ENCODE assay signal across 24 cellular contexts in genomic region chr1:31005617-31006166, GRCh38. TPM values are rescaled to one million over a fixed set of nuclear protein-coding genes. Genes with fewer than 3 reads are reported as not detected.
DNase-seq lines count a peak whose midpoint lies in the region; ATAC-seq and TF ChIP-seq lines count a peak whose summit lies in the region.
"Had no signal": no experiment of that assay in that cellular context is flagged by ENCODE, and none has a peak within 500 bp of the region (broad histone marks: within the 10 kb centered on the region; RNA-seq: fewer than 3 reads in every experiment).

No MANE protein-coding gene starts in this region.

- no peak overlapping the region for H2AFZ ChIP-seq in osteoblast (ENCODE audit: low read length)

- intact Hi-C loops in CD4-positive, alpha-beta memory T cell (cut with micrococcal nuclease) = no loop called here
- intact Hi-C loops in activated CD4-positive, alpha-beta T cell treated with anti-CD3 and anti-CD28 coated beads for 36 hours (cut with DNase I, micrococcal nuclease) = no loop called here

- peaks cover 32% of the 10 kb centered on the region for H3K4me1 ChIP-seq in CD4-positive, CD25-positive, alpha-beta regulatory T cell (ENCODE audit: control insufficient read depth, insufficient read depth, low read length, poor library complexity, severe bottlenecking)
- peaks cover 26% of the 10 kb centered on the region for H3K4me1 ChIP-seq in CD4-positive, alpha-beta memory T cell (ENCODE audit: insufficient read depth, low read length)
- peaks cover 47% of the 10 kb centered on the region for H3K4me1 ChIP-seq in osteoblast (ENCODE audit: insufficient read depth, low read length)
- H3K4me1 ChIP-seq: uterus had no signal

- peaks cover 88% of the 10 kb centered on the region for H3K79me2 ChIP-seq in osteoblast (ENCODE audit: insufficient read depth, low read length)

- no peak for TF ChIP-seq CTCF in osteoblast (IDR thresholded peaks at IDR 0.05; ENCODE audit: extremely low read depth, low read depth, low read length)

- peak overlapping the region in 1 of 4 donors; percentile 51 for H3K4me3 Mint-ChIP-seq in CD4-positive, CD25-positive, alpha-beta regulatory T cell
- H3K4me3 Mint-ChIP-seq in CD4-positive, alpha-beta memory T cell = peak overlapping the region in 2 of 8 donors; percentile 7 to 8
- no peak overlapping the region for H3K4me3 Mint-ChIP-seq in activated naive CD8-positive, alpha-beta T cell treated with anti-CD3 and anti-CD28 coated beads, Interleukin-2, amount 50 U/mL, for 24 hours
- H3K4me3 Mint-ChIP-seq in activated CD4-positive, alpha-beta T cell treated with anti-CD3 and anti-CD28 coated beads for 36 hours = no peak overlapping the region
- H3K4me3 Mint-ChIP-seq: activated CD4-positive, alpha-beta memory T cell treated with anti-CD3 and anti-CD28 coated beads for 36 hours; naive thymus-derived CD4-positive, alpha-beta T cell had no signal

- ATAC-seq in CD4-positive, CD25-positive, alpha-beta regulatory T cell (ENCODE audit: low read depth in 2 of 2) = no peak
- no peak for ATAC-seq in activated naive CD8-positive, alpha-beta T cell treated with anti-CD3 and anti-CD28 coated beads, Interleukin-2, amount 50 U/mL, for 24 hours
- ATAC-seq in activated CD4-positive, alpha-beta T cell treated with anti-CD3 and anti-CD28 coated beads for 36 hours = no peak
- ATAC-seq: naive thymus-derived CD4-positive, alpha-beta T cell had no signal

- H3K27me3 ChIP-seq in CD4-positive, CD25-positive, alpha-beta regulatory T cell (ENCODE audit: control insufficient read depth, insufficient read depth, low read length) = no peaks in the 10 kb centered on the region
- H3K27me3 ChIP-seq in CD4-positive, alpha-beta memory T cell (ENCODE audit: insufficient read depth, low read length) = no peaks in the 10 kb centered on the region
- H3K27me3 ChIP-seq in osteoblast (ENCODE audit: insufficient read depth, low read length) = no peaks in the 10 kb centered on the region
- H3K27me3 ChIP-seq: SJSA1, uterus had no signal

- CTCF ChIA-PET in CD4-positive, alpha-beta memory T cell (lab: Charles Lee; ENCODE audit: partially characterized antibody) = no interaction called here
- CTCF ChIA-PET in activated CD4-positive, alpha-beta T cell treated with anti-CD3 and anti-CD28 coated beads for 36 hours (lab: Charles Lee) = interaction anchor here (1.8 kb wide), 1 partner anchor 11 kb away, joined by 7 read pairs; no protein-coding TSS in a partner anchor

- H3K4me3 ChIP-seq in CD4-positive, CD25-positive, alpha-beta regulatory T cell (ENCODE audit: low read depth, low read length) = no peak overlapping the region
- H3K4me3 ChIP-seq in CD4-positive, alpha-beta memory T cell (ENCODE audit: low read length in 2 of 2) = no peak overlapping the region
- no peak overlapping the region for H3K4me3 ChIP-seq in osteoblast (ENCODE audit: insufficient read depth, low read length)
- H3K4me3 ChIP-seq: left ventricle myocardium inferior, SJSA1, uterus had no signal

- no peak overlapping the region for H3K4me2 ChIP-seq in osteoblast (ENCODE audit: insufficient read depth, low read length)
- H3K4me2 ChIP-seq: KMS-11 had no signal

- POLR2A ChIA-PET in CD4-positive, alpha-beta memory T cell (lab: Charles Lee; ENCODE audit: partially characterized antibody) = no interaction called here
- POLR2A ChIA-PET in activated CD4-positive, alpha-beta T cell treated with anti-CD3 and anti-CD28 coated beads for 36 hours (lab: Charles Lee) = no interaction called here

- peaks cover 0 to 1% (median 0%) of the 10 kb centered on the region in 7 donors for H3K9me3 Mint-ChIP-seq in CD4-positive, CD25-positive, alpha-beta regulatory T cell
- H3K9me3 Mint-ChIP-seq in CD4-positive, alpha-beta memory T cell = no peaks in the 10 kb centered on the region
- H3K9me3 Mint-ChIP-seq in activated naive CD8-positive, alpha-beta T cell treated with anti-CD3 and anti-CD28 coated beads, Interleukin-2, amount 50 U/mL, for 24 hours = no peaks in the 10 kb centered on the region
- no peaks in the 10 kb centered on the region for H3K9me3 Mint-ChIP-seq in activated CD4-positive, alpha-beta T cell treated with anti-CD3 and anti-CD28 coated beads for 36 hours (ENCODE audit: low read depth)
- H3K9me3 Mint-ChIP-seq: activated CD4-positive, alpha-beta memory T cell treated with anti-CD3 and anti-CD28 coated beads for 36 hours; naive thymus-derived CD4-positive, alpha-beta T cell had no signal

- H3K27ac ChIP-seq in CD4-positive, CD25-positive, alpha-beta regulatory T cell (ENCODE audit: insufficient read depth, low read length, poor library complexity, severe bottlenecking) = no peak overlapping the region
- no peak overlapping the region for H3K27ac ChIP-seq in CD4-positive, alpha-beta memory T cell (ENCODE audit: low read depth, low read length)
- H3K27ac ChIP-seq in osteoblast (ENCODE audit: low read depth, low read length) = peak overlapping the region; percentile 43
- H3K27ac ChIP-seq: C4-2B, KMS-11, left ventricle myocardium inferior, SJSA1, uterus had no signal

- H3K36me3 Mint-ChIP-seq in CD4-positive, CD25-positive, alpha-beta regulatory T cell = peaks cover 63% of the 10 kb centered on the region
- H3K36me3 Mint-ChIP-seq in CD4-positive, alpha-beta memory T cell = peaks cover 48 to 69% of the 10 kb centered on the region in 2 donors
- peaks cover 58% of the 10 kb centered on the region for H3K36me3 Mint-ChIP-seq in activated naive CD8-positive, alpha-beta T cell treated with anti-CD3 and anti-CD28 coated beads, Interleukin-2, amount 50 U/mL, for 24 hours (ENCODE audit: low read depth)
- peaks cover 56% of the 10 kb centered on the region for H3K36me3 Mint-ChIP-seq in activated CD4-positive, alpha-beta T cell treated with anti-CD3 and anti-CD28 coated beads for 36 hours (ENCODE audit: low read depth)

- H3K9me3 ChIP-seq in CD4-positive, CD25-positive, alpha-beta regulatory T cell (ENCODE audit: control insufficient read depth in 2 of 2, low read length in 2 of 2) = no peaks in the 10 kb centered on the region
- no peaks in the 10 kb centered on the region for H3K9me3 ChIP-seq in CD4-positive, alpha-beta memory T cell (ENCODE audit: control insufficient read depth in 1 of 2, low read length in 2 of 2)
- H3K9me3 ChIP-seq in osteoblast (ENCODE audit: low read depth, low read length) = no peaks in the 10 kb centered on the region
- H3K9me3 ChIP-seq: left ventricle myocardium inferior, SJSA1, uterus had no signal

- no peaks in the 10 kb centered on the region for H3K27me3 Mint-ChIP-seq in CD4-positive, CD25-positive, alpha-beta regulatory T cell
- H3K27me3 Mint-ChIP-seq in CD4-positive, alpha-beta memory T cell = no peaks in the 10 kb centered on the region
- no peaks in the 10 kb centered on the region for H3K27me3 Mint-ChIP-seq in activated naive CD8-positive, alpha-beta T cell treated with anti-CD3 and anti-CD28 coated beads, Interleukin-2, amount 50 U/mL, for 24 hours
- H3K27me3 Mint-ChIP-seq in activated CD4-positive, alpha-beta T cell treated with anti-CD3 and anti-CD28 coated beads for 36 hours = no peaks in the 10 kb centered on the region
- H3K27me3 Mint-ChIP-seq: activated CD4-positive, alpha-beta memory T cell treated with anti-CD3 and anti-CD28 coated beads for 36 hours; naive thymus-derived CD4-positive, alpha-beta T cell had no signal

- peak overlapping the region in 2 of 3 donors; percentile 40 to 83 for H3K27ac Mint-ChIP-seq in CD4-positive, CD25-positive, alpha-beta regulatory T cell
- peak overlapping the region in 6 of 7 donors; percentile 23 to 70 (median 58) for H3K27ac Mint-ChIP-seq in CD4-positive, alpha-beta memory T cell
- H3K27ac Mint-ChIP-seq in activated naive CD8-positive, alpha-beta T cell treated with anti-CD3 and anti-CD28 coated beads, Interleukin-2, amount 50 U/mL, for 24 hours = peak overlapping the region; percentile 47
- H3K27ac Mint-ChIP-seq in activated CD4-positive, alpha-beta T cell treated with anti-CD3 and anti-CD28 coated beads for 36 hours = no peak overlapping the region
- H3K27ac Mint-ChIP-seq: activated CD4-positive, alpha-beta memory T cell treated with anti-CD3 and anti-CD28 coated beads for 36 hours had no signal

- H3K36me3 ChIP-seq in CD4-positive, CD25-positive, alpha-beta regulatory T cell (ENCODE audit: control insufficient read depth, insufficient read depth, low read length) = peaks cover 53% of the 10 kb centered on the region
- peaks cover 25% of the 10 kb centered on the region for H3K36me3 ChIP-seq in CD4-positive, alpha-beta memory T cell (ENCODE audit: insufficient read depth, low read length)
- H3K36me3 ChIP-seq in osteoblast (ENCODE audit: insufficient read depth, low read length) = peaks cover 34% of the 10 kb centered on the region
- H3K36me3 ChIP-seq: uterus had no signal

- peaks cover 51 to 83% (median 74%) of the 10 kb centered on the region in 4 donors for H3K4me1 Mint-ChIP-seq in CD4-positive, CD25-positive, alpha-beta regulatory T cell
- H3K4me1 Mint-ChIP-seq in CD4-positive, alpha-beta memory T cell = peaks cover 38 to 60% (median 50%) of the 10 kb centered on the region in 4 donors
- H3K4me1 Mint-ChIP-seq in activated naive CD8-positive, alpha-beta T cell treated with anti-CD3 and anti-CD28 coated beads, Interleukin-2, amount 50 U/mL, for 24 hours = peaks cover 45% of the 10 kb centered on the region
- H3K4me1 Mint-ChIP-seq in activated CD4-positive, alpha-beta T cell treated with anti-CD3 and anti-CD28 coated beads for 36 hours = peaks cover 52% of the 10 kb centered on the region

- peaks cover 57% of the 10 kb centered on the region for H4K20me1 ChIP-seq in osteoblast (ENCODE audit: insufficient read depth, low read length)

- no peak for DNase-seq in CD4-positive, CD25-positive, alpha-beta regulatory T cell
- no peak for DNase-seq in CD4-positive, alpha-beta memory T cell
- DNase-seq in activated naive CD8-positive, alpha-beta T cell treated with anti-CD3 and anti-CD28 coated beads, Interleukin-2, amount 50 U/mL, for 24 hours = no peak
- no peak for DNase-seq in osteoblast (ENCODE audit: insufficient read length, low spot score, missing footprints)
- DNase-seq in retina = no peak
- no peak for DNase-seq in activated CD4-positive, alpha-beta T cell treated with anti-CD3 and anti-CD28 coated beads for 36 hours
- no peak for DNase-seq in LoVo (ENCODE audit: low spot score)
- DNase-seq: activated CD4-positive, alpha-beta memory T cell treated with anti-CD3 and anti-CD28 coated beads for 36 hours; activated naive CD4-positive, alpha-beta T cell; central memory CD4-positive, alpha-beta T cell; left ventricle myocardium inferior; midbrain; naive thymus-derived CD4-positive, alpha-beta T cell; NCI-H1436; NCI-H2107; NCI-H446; NCI-H774; nucleus accumbens; stimulated activated CD4-positive, alpha-beta T cell treated with anti-CD3 and anti-CD28 coated beads, Interleukin-4, amount 100 ng/mL, for 1 hour; T-helper 1 cell; uterus had no signal

RNA-seq across cellular contexts. Expression of gene PUM1, which starts 59.8 kb away (rescaled TPM):
- total RNA-seq in CD4-positive, CD25-positive, alpha-beta regulatory T cell = 283 TPM
- 100 to 1,000 TPM; 108 to 149 (median 132) TPM for polyA plus RNA-seq in CD4-positive, CD25-positive, alpha-beta regulatory T cell
- total RNA-seq in CD4-positive, alpha-beta memory T cell = 100 to 1,000 TPM; 146 to 164 TPM
- 100 to 1,000 TPM; 126 to 130 TPM for polyA plus RNA-seq in CD4-positive, alpha-beta memory T cell
- 68.8 and 69.5 TPM in 2 replicates for total RNA-seq in osteoblast
- 10 to 100 TPM; 87.1 to 91.4 TPM for total RNA-seq in activated CD4-positive, alpha-beta T cell treated with anti-CD3 and anti-CD28 coated beads for 36 hours
